In genomic region chr5:180603076-180603591, GRCh38 we compare ENCODE assay signal across 15 cellular contexts. TPM values are rescaled to one million over a fixed set of nuclear protein-coding genes. Genes with fewer than 3 reads are reported as not detected.
DNase-seq lines count a peak whose midpoint lies in the region; ATAC-seq and TF ChIP-seq lines count a peak whose summit lies in the region.
"Had no signal": no experiment of that assay in that cellular context is flagged by ENCODE, and none has a peak within 500 bp of the region (broad histone marks: within the 10 kb centered on the region; RNA-seq: fewer than 3 reads in every experiment).

No MANE protein-coding gene starts in this region.

- peaks cover 5% of the 10 kb centered on the region for H3K36me3 Mint-ChIP-seq in glutamatergic neuron (ENCODE audit: unreplicated experiment)

- peak; percentile 15 for DNase-seq in activated CD4-positive, CD25-positive, alpha-beta regulatory T cell treated with anti-CD3 and anti-CD28 coated beads, Interleukin-2, amount 50 U/mL, for 72 hours
- DNase-seq in 8988T (peak; percentile 20), glutamatergic neuron (peak; percentile 10), posterior vena cava (ENCODE audit: low spot score) (peak; percentile 69), SW480 (ENCODE audit: low spot score) (no peak), OCI-M1 (lab: John Stamatoyannopoulos, UW) (no peak)
- DNase-seq in stimulated activated CD4-positive, alpha-beta T cell treated with anti-CD3 and anti-CD28 coated beads, Interleukin-4, amount 100 ng/mL, for 24 hours: no peak
- DNase-seq: DMS79 treated with DMSO at 0.1 percent for 48 hours, HFFc6, KBM-7, MV-4-11, NCI-H1694 treated with DMSO at 0.1 percent for 48 hours had no signal

- H3K9me3 Mint-ChIP-seq in glutamatergic neuron (ENCODE audit: unreplicated experiment): peaks cover 4% of the 10 kb centered on the region

- H3K4me1 Mint-ChIP-seq in glutamatergic neuron (ENCODE audit: low read depth, unreplicated experiment): no peaks in the 10 kb centered on the region

- H3K27ac Mint-ChIP-seq in glutamatergic neuron (ENCODE audit: unreplicated experiment): no peak overlapping the region
- H3K27ac Mint-ChIP-seq: HFFc6 had no signal

- H3K27me3 Mint-ChIP-seq in glutamatergic neuron (ENCODE audit: unreplicated experiment): peaks cover 6% of the 10 kb centered on the region

- no peak for ATAC-seq in activated CD4-positive, CD25-positive, alpha-beta regulatory T cell treated with anti-CD3 and anti-CD28 coated beads, Interleukin-2, amount 50 U/mL, for 24 hours

- no peak for TF ChIP-seq CTCF in glutamatergic neuron (IDR thresholded peaks at IDR 0.05; ENCODE audit: partially characterized antibody, unreplicated experiment)

- intact Hi-C loops in posterior vena cava (cut with DNase I): no loop called here

- no peak overlapping the region for H3K4me3 Mint-ChIP-seq in glutamatergic neuron (ENCODE audit: unreplicated experiment)
- H3K4me3 Mint-ChIP-seq: HFFc6 had no signal

RNA-seq across cellular contexts. Expression of gene SCGB3A1, which starts 11.8 kb away (rescaled TPM):
- not detected for total RNA-seq in glutamatergic neuron (ENCODE audit: unreplicated experiment)
- total RNA-seq in posterior vena cava: not detected
- total RNA-seq: HFFc6, NCI-H460, OCI-LY7 had no signal

RNA-seq across cellular contexts. Expression of gene FLT4, which starts 46.3 kb away (rescaled TPM):
- total RNA-seq in glutamatergic neuron (ENCODE audit: unreplicated experiment): 0.17 TPM
- 10 to 100 TPM; 18.0 to 29.6 TPM for total RNA-seq in posterior vena cava
- total RNA-seq: HFFc6, OCI-LY7 had no signal

Comparison
In these comparisons a context has a peak if more than half of its experiments do, and no peak if none do; other contexts are left out.
1. DNase-seq: peak in activated CD4-positive, CD25-positive, alpha-beta regulatory T cell treated with anti-CD3 and anti-CD28 coated beads, Interleukin-2, amount 50 U/mL, for 72 hours (single experiment), 8988T (single experiment), glutamatergic neuron (single experiment) and posterior vena cava (single experiment); none in SW480 (single experiment), stimulated activated CD4-positive, alpha-beta T cell treated with anti-CD3 and anti-CD28 coated beads, Interleukin-4, amount 100 ng/mL, for 24 hours (single experiment) and OCI-M1 (single experiment).
2. RNA of gene FLT4, which starts 46.3 kb away (total RNA-seq): 18.0 to 29.6 TPM in posterior vena cava; 0.17 TPM in glutamatergic neuron (single experiment); every median in the first group is over 10 times any median in the second.